ENCODE assay signal across 2 cellular contexts in the genomic region with DNA sequence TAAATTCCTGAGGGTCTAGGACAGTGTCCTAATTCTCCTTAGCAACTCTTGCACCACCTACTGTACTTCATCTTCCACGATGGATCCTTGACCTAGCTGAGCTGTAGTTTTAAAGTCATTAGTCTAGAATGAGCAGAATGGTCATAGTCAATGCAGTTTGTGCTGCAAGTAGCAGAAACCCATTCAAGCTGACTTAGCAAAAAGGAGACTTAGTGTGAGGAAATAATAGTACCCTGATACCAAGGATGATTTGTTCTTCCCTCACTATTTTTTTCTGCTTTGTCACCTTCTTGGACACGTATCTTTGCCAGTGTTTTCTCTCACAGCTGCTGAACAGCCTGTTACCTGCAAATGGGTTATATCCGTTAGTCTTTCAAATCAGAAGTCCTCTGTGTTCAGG.
TF ChIP-seq lines count a peak whose summit lies in the region.

No MANE protein-coding gene starts in this region.

TF ChIP-seq in HepG2, 621 proteins besides CTCF, POLR2A, EP300 and RAD21:
- peak; percentile 93 for TF ChIP-seq MAFF (IDR thresholded peaks at IDR 0.05; ENCODE audit: low read depth, low read length)
- TF ChIP-seq SPEN (CRISPR knock-in tag; IDR thresholded peaks at IDR 0.05; ENCODE audit: low read depth): no peak
- peak; percentile 88 to 92 for TF ChIP-seq MAFK (conservative IDR thresholded peaks at IDR 0.05 in 1 of 2, IDR thresholded peaks at IDR 0.05 in 1 of 2; ENCODE audit: low read length in 2 of 2)
- TF ChIP-seq RBFOX2 (IDR thresholded peaks at IDR 0.05; ENCODE audit: low read depth, low read length): 0 out of 2 replicates have a peak, but pooled peaks have one; percentile 21

TF ChIP-seq in GM12878, 131 proteins besides CTCF, POLR2A, EP300 and RAD21:
- no peak for TF ChIP-seq DPF2 (IDR thresholded peaks at IDR 0.05)
- TF ChIP-seq JUNB (IDR thresholded peaks at IDR 0.05): no peak
- TF ChIP-seq, protein P1, sequence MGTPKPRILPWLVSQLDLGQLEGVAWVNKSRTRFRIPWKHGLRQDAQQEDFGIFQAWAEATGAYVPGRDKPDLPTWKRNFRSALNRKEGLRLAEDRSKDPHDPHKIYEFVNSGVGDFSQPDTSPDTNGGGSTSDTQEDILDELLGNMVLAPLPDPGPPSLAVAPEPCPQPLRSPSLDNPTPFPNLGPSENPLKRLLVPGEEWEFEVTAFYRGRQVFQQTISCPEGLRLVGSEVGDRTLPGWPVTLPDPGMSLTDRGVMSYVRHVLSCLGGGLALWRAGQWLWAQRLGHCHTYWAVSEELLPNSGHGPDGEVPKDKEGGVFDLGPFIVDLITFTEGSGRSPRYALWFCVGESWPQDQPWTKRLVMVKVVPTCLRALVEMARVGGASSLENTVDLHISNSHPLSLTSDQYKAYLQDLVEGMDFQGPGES (IDR thresholded peaks at IDR 0.05): no peak
- TF ChIP-seq KAT2A (conservative IDR thresholded peaks at IDR 0.05; ENCODE audit: control insufficient read depth, low read depth, low read length): no peak
- no peak for TF ChIP-seq POLR2AphosphoS2 (IDR thresholded peaks at IDR 0.05; ENCODE audit: low read depth, low read length)
- TF ChIP-seq NFIC (IDR thresholded peaks at IDR 0.05; ENCODE audit: low read depth, low read length): no peak
- no peak for TF ChIP-seq ATF7 (IDR thresholded peaks at IDR 0.05; ENCODE audit: low read depth)
- TF ChIP-seq CBX3 (IDR thresholded peaks at IDR 0.05; ENCODE audit: borderline replicate concordance, low read depth): no peak
- no peak for TF ChIP-seq ZNF622 (IDR thresholded peaks at IDR 0.05)
- no peak for TF ChIP-seq NFXL1 (IDR thresholded peaks at IDR 0.05; ENCODE audit: borderline replicate concordance)
- TF ChIP-seq MXI1 (IDR thresholded peaks at IDR 0.05; ENCODE audit: low read depth, low read length): no peak
- no peak for TF ChIP-seq BMI1 (IDR thresholded peaks at IDR 0.05; ENCODE audit: borderline replicate concordance)
- TF ChIP-seq, protein P2, sequence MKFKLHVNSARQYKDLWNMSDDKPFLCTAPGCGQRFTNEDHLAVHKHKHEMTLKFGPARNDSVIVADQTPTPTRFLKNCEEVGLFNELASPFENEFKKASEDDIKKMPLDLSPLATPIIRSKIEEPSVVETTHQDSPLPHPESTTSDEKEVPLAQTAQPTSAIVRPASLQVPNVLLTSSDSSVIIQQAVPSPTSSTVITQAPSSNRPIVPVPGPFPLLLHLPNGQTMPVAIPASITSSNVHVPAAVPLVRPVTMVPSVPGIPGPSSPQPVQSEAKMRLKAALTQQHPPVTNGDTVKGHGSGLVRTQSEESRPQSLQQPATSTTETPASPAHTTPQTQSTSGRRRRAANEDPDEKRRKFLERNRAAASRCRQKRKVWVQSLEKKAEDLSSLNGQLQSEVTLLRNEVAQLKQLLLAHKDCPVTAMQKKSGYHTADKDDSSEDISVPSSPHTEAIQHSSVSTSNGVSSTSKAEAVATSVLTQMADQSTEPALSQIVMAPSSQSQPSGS (IDR thresholded peaks at IDR 0.05; ENCODE audit: low read length): no peak
